9 cellular contexts compared by ENCODE assay signal in genomic region chr2:172101008-172101706, GRCh38. TPM values are rescaled to one million over a fixed set of nuclear protein-coding genes. Genes with fewer than 3 reads are reported as not detected.
DNase-seq lines count a peak whose midpoint lies in the region; ATAC-seq and TF ChIP-seq lines count a peak whose summit lies in the region.
"Had no signal": no experiment of that assay in that cellular context is flagged by ENCODE, and none has a peak within 500 bp of the region (broad histone marks: within the 10 kb centered on the region; RNA-seq: fewer than 3 reads in every experiment).

No MANE protein-coding gene starts in this region.

- H2BK120ac ChIP-seq in IMR-90 (ENCODE audit: low read depth, low read length) = no peak overlapping the region

- H4K8ac ChIP-seq in IMR-90 (ENCODE audit: low read depth in 2 of 2, low read length in 2 of 2) = no peak overlapping the region

- no peak overlapping the region for H2BK20ac ChIP-seq in IMR-90 (ENCODE audit: low read depth, low read length)

- H2AFZ ChIP-seq in IMR-90 (replicated peaks; ENCODE audit: low read length, poor library complexity) = peak overlapping the region; percentile 90

- TF ChIP-seq POLR2A in IMR-90 (IDR thresholded peaks at IDR 0.05; ENCODE audit: low read depth, low read length) = no peak

- H4K5ac ChIP-seq in IMR-90 (ENCODE audit: low read depth, low read length) = no peak overlapping the region

- H3K23ac ChIP-seq in IMR-90 (ENCODE audit: low read depth, low read length) = no peak overlapping the region

- H3K27me3 ChIP-seq in IMR-90 (ENCODE audit: control insufficient read depth, insufficient read depth, low read length) (no peaks in the 10 kb centered on the region; the same call in 1 of the 2 replicates), brain microvascular endothelial cell (replicated peaks) (peaks cover 17% of the 10 kb centered on the region), neutrophil (peaks cover 100% of the 10 kb centered on the region)

- POLR2A ChIA-PET in IMR-90 (lab: Charles Lee; ENCODE audit: unreplicated experiment) = no interaction called here

- ATAC-seq in IMR-90 (ENCODE audit: low read depth) = no peak

- intact Hi-C loops in IMR-90 (cut with micrococcal nuclease) = loop anchor here (5.0 kb wide), 1 partner anchor 366 kb away; no protein-coding TSS in a partner anchor

- H3K9ac ChIP-seq in IMR-90 (ENCODE audit: low read depth, low read length) = no peak overlapping the region

- TF ChIP-seq CTCF in IMR-90 (conservative IDR thresholded peaks at IDR 0.05; ENCODE audit: low read depth, low read length) (no peak), brain microvascular endothelial cell (IDR thresholded peaks at IDR 0.05; ENCODE audit: low read depth, low read length, missing control alignments) (no peak), neutrophil (IDR thresholded peaks at IDR 0.05) (no peak)

- no peak for TF ChIP-seq RAD21 in IMR-90 (IDR thresholded peaks at IDR 0.05; ENCODE audit: low read length)

- H3K4ac ChIP-seq in IMR-90 (ENCODE audit: low read depth, low read length) = no peak overlapping the region

- H3K79me1 ChIP-seq in IMR-90 (ENCODE audit: low read depth in 1 of 2, low read length in 2 of 2) = no peaks in the 10 kb centered on the region

- dilution Hi-C loops in IMR-90 (cut with HindIII; ENCODE audit: low sequenced_read_pairs, unreplicated experiment) = no loop called here

- no peak overlapping the region for H3K56ac ChIP-seq in IMR-90 (ENCODE audit: extremely low read depth, insufficient read depth, low read length)

- no TSS peak for BruUV-seq in IMR-90 (replicated peaks; lab: Mats Ljungman, UMichigan)

- H3K27ac ChIP-seq in IMR-90 (ENCODE audit: insufficient read depth, low read length) (no peak overlapping the region), brain microvascular endothelial cell (no peak overlapping the region), neutrophil (no peak overlapping the region)

- 58% methylated on average over 13 of the region's 41 CpGs; no CpG with 5 or more reads in 1 of the 2 experiments for WGBS in IMR-90 (ENCODE audit: extremely low coverage in 2 of 2, insufficient read length in 1 of 2), 2 experiments

- no peak overlapping the region for H3K18ac ChIP-seq in IMR-90 (ENCODE audit: low read depth, low read length)

- H2AK5ac ChIP-seq in IMR-90 (ENCODE audit: low read depth, low read length) = no peak overlapping the region

- H2BK15ac ChIP-seq in IMR-90 (ENCODE audit: low read depth, low read length) = no peak overlapping the region

- H3K4me1 ChIP-seq in IMR-90 (ENCODE audit: control insufficient read depth, insufficient read depth, low read length) (peaks cover 14% of the 10 kb centered on the region), neutrophil (ENCODE audit: control insufficient read depth in 1 of 2, insufficient read depth in 1 of 2, low read depth in 1 of 2, low read length in 1 of 2) (peaks cover 67 to 77% of the 10 kb centered on the region in 2 experiments)

- peaks cover 5% of the 10 kb centered on the region for H3K9me1 ChIP-seq in IMR-90 (ENCODE audit: insufficient read depth, low read length)

- H4K91ac ChIP-seq in IMR-90 (ENCODE audit: insufficient read depth, low read depth, low read length) = no peak overlapping the region

- no peak overlapping the region for H3K4me3 ChIP-seq in IMR-90 (ENCODE audit: insufficient read depth, low read depth, low read length)
- H3K4me3 ChIP-seq in brain microvascular endothelial cell (ENCODE audit: low read depth, low read length) = peak overlapping the region; percentile 64
- peak overlapping the region; percentile 57 to 95 for H3K4me3 ChIP-seq in neutrophil (ENCODE audit: low read depth in 1 of 2, low read length in 1 of 2)

- H2BK5ac ChIP-seq in IMR-90 (ENCODE audit: low read depth, low read length, poor library complexity, severe bottlenecking) = no peak overlapping the region

- CTCF ChIA-PET in IMR-90 (lab: Yijun Ruan, JAX) = interaction anchor here (0.6 to 0.7 kb wide), 2 partner anchors 289 to 359 kb away, joined by 3 to 4 read pairs; no protein-coding TSS in a partner anchor

- peak; percentile 65 for DNase-seq in NCI-H146 (lab: John Stamatoyannopoulos, UW)
- no peak for DNase-seq in NCI-H146 treated with DMSO at 0.1 percent for 48 hours (lab: John Stamatoyannopoulos, UW; ENCODE audit: unreplicated experiment)
- DNase-seq in IMR-90 = no peak
- no peak for DNase-seq in brain microvascular endothelial cell
- no peak for DNase-seq in NCI-H2196 treated with DMSO at 0.1 percent for 48 hours (lab: John Stamatoyannopoulos, UW; ENCODE audit: unreplicated experiment)
- DNase-seq in cerebellar nuclear complex (lab: John Stamatoyannopoulos, UW) = no peak
- no peak for DNase-seq in UCSD-AML1 (lab: John Stamatoyannopoulos, UW; ENCODE audit: unreplicated experiment)

- no peak overlapping the region for H3K14ac ChIP-seq in IMR-90 (replicated peaks; ENCODE audit: low read depth, low read length)

- H2AK9ac ChIP-seq in IMR-90 (replicated peaks; ENCODE audit: low read depth, low read length, poor library complexity) = no peak overlapping the region

- H3K9me3 ChIP-seq in IMR-90 (ENCODE audit: control insufficient read depth, insufficient read depth, low read length) (no peaks in the 10 kb centered on the region), neutrophil (no peaks in the 10 kb centered on the region)

- no peaks in the 10 kb centered on the region for H3K36me3 ChIP-seq in IMR-90 (ENCODE audit: control insufficient read depth, insufficient read depth, low read length)
- H3K36me3 ChIP-seq in brain microvascular endothelial cell (replicated peaks) = no peaks in the 10 kb centered on the region
- no peaks in the 10 kb centered on the region for H3K36me3 ChIP-seq in neutrophil

- no peaks in the 10 kb centered on the region; the same call in 1 of the 2 replicates for H4K20me1 ChIP-seq in IMR-90 (ENCODE audit: insufficient read depth, low read length)

- in situ Hi-C loops in IMR-90 (cut with MboI; ENCODE audit: low sequenced_read_pairs) = no loop called here
- in situ Hi-C loops in brain microvascular endothelial cell (cut with HindIII; ENCODE audit: low pct_ligation_motif_present, low sequenced_read_pairs) = loop anchor here (25.0 kb wide), 1 partner anchor 289 kb away; no protein-coding TSS in a partner anchor

- no peak overlapping the region for H3K4me2 ChIP-seq in IMR-90 (ENCODE audit: low read depth, low read length)

TF ChIP-seq in IMR-90, 13 proteins besides CTCF, POLR2A, EP300 and RAD21:
- TF ChIP-seq CHD1 (IDR thresholded peaks at IDR 0.05; ENCODE audit: low read depth, low read length) (no peak), MAZ (IDR thresholded peaks at IDR 0.05; ENCODE audit: borderline replicate concordance, low read depth, low read length) (no peak), FOS (IDR thresholded peaks at IDR 0.05; ENCODE audit: low read depth, low read length) (no peak), MXI1 (IDR thresholded peaks at IDR 0.05; ENCODE audit: borderline replicate concordance, low read depth, low read length) (no peak), BHLHE40 (IDR thresholded peaks at IDR 0.05; ENCODE audit: low read depth, low read length) (no peak), NFE2L2 (IDR thresholded peaks at IDR 0.05; ENCODE audit: low read depth, low read length) (no peak), USF2 (IDR thresholded peaks at IDR 0.05; ENCODE audit: low read depth, low read length) (no peak), ELK1 (IDR thresholded peaks at IDR 0.05; ENCODE audit: borderline replicate concordance, low read depth, low read length) (no peak), RFX5 (IDR thresholded peaks at IDR 0.05; ENCODE audit: low read depth, low read length) (no peak), RCOR1 (IDR thresholded peaks at IDR 0.05; ENCODE audit: insufficient replicate concordance, low read length) (no peak)

RNA-seq across cellular contexts. Expression of gene DLX2, which starts 1.5 kb away (rescaled TPM):
- total RNA-seq in IMR-90 (2012; rRNA removed) = not detected in 2 replicates
- 0.38 and 0.44 TPM in 2 replicates for polyA plus RNA-seq in IMR-90 (2012; rRNA removed)
- polyA plus RNA-seq in IMR-90 (2012; cell fraction: cytosol; rRNA removed) = 0.55 and 0.60 TPM in 2 replicates
- 1.1 and 1.2 TPM in 2 replicates for polyA plus RNA-seq in IMR-90 (2012; cell fraction: nucleus; rRNA removed; ENCODE audit: low replicate concordance)

RNA-seq across cellular contexts. Expression of gene DLX1, which starts 15.8 kb away (rescaled TPM):
- total RNA-seq in IMR-90 (2012; rRNA removed) = 0.36 and 1.1 TPM in 2 replicates
- polyA plus RNA-seq in IMR-90 (2012; rRNA removed) = 2.1 and 2.2 TPM in 2 replicates
- polyA plus RNA-seq in IMR-90 (2012; cell fraction: cytosol; rRNA removed) = 0.97 and 1.3 TPM in 2 replicates
- 3.7 and 5.4 TPM in 2 replicates for polyA plus RNA-seq in IMR-90 (2012; cell fraction: nucleus; rRNA removed; ENCODE audit: low replicate concordance)
- total RNA-seq: fibroblast of villous mesenchyme had no signal
